24 cellular contexts compared by ENCODE assay signal in genomic region chr14:77002889-77003288, GRCh38.
"Had no signal": no experiment of that assay in that cellular context is flagged by ENCODE, and none has a peak within 500 bp of the region (broad histone marks: within the 10 kb centered on the region; RNA-seq: fewer than 3 reads in every experiment).

No MANE protein-coding gene starts in this region.

- H3K27me3 Mint-ChIP-seq: activated naive CD8-positive, alpha-beta T cell; naive thymus-derived CD4-positive, alpha-beta T cell; stimulated activated naive CD8-positive, alpha-beta T cell treated with anti-CD3 and anti-CD28 coated beads, Interleukin-15, Interleukin-2, amounts not matched to agents 100 ng/mL and 50 ng/mL, for 24 hours; T-cell had no signal

- ATAC-seq: gastroesophageal sphincter; naive thymus-derived CD4-positive, alpha-beta T cell; psoas muscle; T-cell; WTC11 had no signal

- H3K4me3 Mint-ChIP-seq: activated naive CD8-positive, alpha-beta T cell; endodermal cell; naive thymus-derived CD4-positive, alpha-beta T cell; stimulated activated naive CD8-positive, alpha-beta T cell treated with anti-CD3 and anti-CD28 coated beads, Interleukin-15, Interleukin-2, amounts not matched to agents 100 ng/mL and 50 ng/mL, for 24 hours; T-cell; T-helper 2 cell treated with Interferon-gamma antibody and Interleukin-4, amounts not matched to agents 5 μg/mL and 100 μg/mL, for 36 hours; WTC11 had no signal

- DNase-seq: activated naive CD4-positive, alpha-beta T cell; activated T-cell treated with anti-CD3 and anti-CD28 coated beads, Interleukin-2, amount 50 U/mL, for 1 hour; adrenal gland; cerebellar nuclear complex; endodermal cell; head of caudate nucleus; naive thymus-derived CD4-positive, alpha-beta T cell; ovary; psoas muscle; stimulated activated CD4-positive, alpha-beta T cell treated with anti-CD3 and anti-CD28 coated beads, Interleukin-12 subunit alpha, Interleukin-12 subunit beta, amount 100 ng/mL, for 4 hours; T-cell; transverse colon had no signal

- H3K9me3 Mint-ChIP-seq: activated T-helper 2 cell treated with anti-CD3 and anti-CD28 coated beads, Interferon-gamma antibody, Interleukin-2, Interleukin-4, amounts not matched to agents 10 μg/mL and 5 μg/mL and 100 μg/mL, durations not matched to agents 14 hours and 24 hours and 36 hours; endodermal cell; naive thymus-derived CD4-positive, alpha-beta T cell; stimulated activated naive CD8-positive, alpha-beta T cell treated with anti-CD3 and anti-CD28 coated beads, Interleukin-15, Interleukin-2, amounts not matched to agents 100 ng/mL and 50 ng/mL, for 24 hours; T-cell; T-helper 2 cell treated with Interferon-gamma antibody and Interleukin-4, amounts not matched to agents 5 μg/mL and 100 μg/mL, for 36 hours; WTC11 had no signal

- H3K27ac ChIP-seq: adrenal gland, ascending aorta, coronary artery, epithelial cell of prostate, gastroesophageal sphincter, neutrophil, ovary, psoas muscle, right atrium auricular region, vagina had no signal

- H3K27ac Mint-ChIP-seq: activated naive CD8-positive, alpha-beta T cell; activated T-helper 2 cell treated with anti-CD3 and anti-CD28 coated beads, Interferon-gamma antibody, Interleukin-2, Interleukin-4, amounts not matched to agents 10 μg/mL and 5 μg/mL and 100 μg/mL, durations not matched to agents 14 hours and 24 hours and 36 hours; endodermal cell; stimulated activated naive CD8-positive, alpha-beta T cell treated with anti-CD3 and anti-CD28 coated beads, Interleukin-15, Interleukin-2, amounts not matched to agents 100 ng/mL and 50 ng/mL, for 24 hours; T-cell; T-helper 2 cell treated with Interferon-gamma antibody and Interleukin-4, amounts not matched to agents 5 μg/mL and 100 μg/mL, for 36 hours; WTC11 had no signal

- H3K36me3 Mint-ChIP-seq: activated naive CD8-positive, alpha-beta T cell; naive thymus-derived CD4-positive, alpha-beta T cell; T-cell; WTC11 had no signal
